In genomic region chr17:80441133-80441578, GRCh38 we compare ENCODE assay signal across 9 cellular contexts. TPM values are rescaled to one million over a fixed set of nuclear protein-coding genes. Genes with fewer than 3 reads are reported as not detected.
DNase-seq lines count a peak whose midpoint lies in the region; ATAC-seq and TF ChIP-seq lines count a peak whose summit lies in the region.
"Had no signal": no experiment of that assay in that cellular context is flagged by ENCODE, and none has a peak within 500 bp of the region (broad histone marks: within the 10 kb centered on the region; RNA-seq: fewer than 3 reads in every experiment).

No MANE protein-coding gene starts in this region.

- H3K4me1 Mint-ChIP-seq in activated naive CD4-positive, alpha-beta T cell treated with anti-CD3 and anti-CD28 coated beads, Interleukin-2, amount 10 ng/mL, durations not matched to agents 7 days and 5 days, result no peaks in the 10 kb centered on the region
- H3K4me1 Mint-ChIP-seq in memory B cell, result peaks cover 2% of the 10 kb centered on the region

- no peaks in the 10 kb centered on the region for H3K4me1 ChIP-seq in foreskin keratinocyte

- peak; percentile 43 for ATAC-seq in memory B cell (ENCODE audit: low read depth)
- no peak for ATAC-seq in foreskin keratinocyte
- no peak for ATAC-seq in GM19455 (IDR thresholded peaks at IDR 0.05; ENCODE audit: unreplicated experiment)

- H3K36me3 Mint-ChIP-seq in activated naive CD4-positive, alpha-beta T cell treated with anti-CD3 and anti-CD28 coated beads, Interleukin-2, amount 10 ng/mL, durations not matched to agents 7 days and 5 days, result no peaks in the 10 kb centered on the region
- peaks cover 5% of the 10 kb centered on the region for H3K36me3 Mint-ChIP-seq in memory B cell

- no peak for TF ChIP-seq CTCF in foreskin keratinocyte (conservative IDR thresholded peaks at IDR 0.05)

- no peak overlapping the region for H3K4me3 Mint-ChIP-seq in activated naive CD4-positive, alpha-beta T cell treated with anti-CD3 and anti-CD28 coated beads, Interleukin-2, amount 10 ng/mL, durations not matched to agents 7 days and 5 days
- H3K4me3 Mint-ChIP-seq in memory B cell, result no peak overlapping the region

- DNase-seq in DMS 273 (lab: John Stamatoyannopoulos, UW; ENCODE audit: unreplicated experiment), result peak; percentile 76
- DNase-seq in DMS 273 treated with DMSO at 0.1 percent for 48 hours (lab: John Stamatoyannopoulos, UW), result no peak
- peak; percentile 35 for DNase-seq in RPMI7951 (ENCODE audit: low read depth)
- peak; percentile 81 for DNase-seq in activated naive CD4-positive, alpha-beta T cell treated with anti-CD3 and anti-CD28 coated beads, Interleukin-2, amount 10 ng/mL, durations not matched to agents 7 days and 5 days
- DNase-seq in memory B cell (ENCODE audit: low spot score in 2 of 2), result peak; percentile 30 to 56
- DNase-seq in foreskin keratinocyte, result no peak
- DNase-seq in SKM-1 treated with dmso at 0.1 percent for 144 hours (lab: John Stamatoyannopoulos, UW; ENCODE audit: unreplicated experiment), result no peak

- H3K27me3 ChIP-seq in foreskin keratinocyte, result peaks cover 7% of the 10 kb centered on the region

- no peak overlapping the region for H3K27ac ChIP-seq in foreskin keratinocyte
- H3K27ac ChIP-seq: 22Rv1 had no signal

- no peaks in the 10 kb centered on the region for H3K9me3 Mint-ChIP-seq in activated naive CD4-positive, alpha-beta T cell treated with anti-CD3 and anti-CD28 coated beads, Interleukin-2, amount 10 ng/mL, durations not matched to agents 7 days and 5 days
- H3K9me3 Mint-ChIP-seq in memory B cell, result no peaks in the 10 kb centered on the region

- CTCF ChIA-PET in activated naive CD4-positive, alpha-beta T cell treated with anti-CD3 and anti-CD28 coated beads, Interleukin-2, amount 10 ng/mL, durations not matched to agents 7 days and 5 days (lab: Charles Lee), result no interaction called here

- H3K27ac Mint-ChIP-seq in activated naive CD4-positive, alpha-beta T cell treated with anti-CD3 and anti-CD28 coated beads, Interleukin-2, amount 10 ng/mL, durations not matched to agents 7 days and 5 days, result no peak overlapping the region
- H3K27ac Mint-ChIP-seq in memory B cell, result no peak overlapping the region

- peaks cover 22% of the 10 kb centered on the region for H3K27me3 Mint-ChIP-seq in activated naive CD4-positive, alpha-beta T cell treated with anti-CD3 and anti-CD28 coated beads, Interleukin-2, amount 10 ng/mL, durations not matched to agents 7 days and 5 days
- H3K27me3 Mint-ChIP-seq in memory B cell, result peaks cover 13% of the 10 kb centered on the region

RNA-seq across cellular contexts. Expression of gene ENDOV, which starts 26.2 kb away (rescaled TPM):
- 7.0 and 10.5 TPM in 2 replicates for total RNA-seq in RPMI7951 (2014; rRNA removed; shearing (Covaris generic))
- total RNA-seq in foreskin keratinocyte, result 7.3 and 9.7 TPM in 2 replicates
- 9.8 and 14.0 TPM in 2 replicates for polyA plus RNA-seq in foreskin keratinocyte

RNA-seq across cellular contexts. Expression of gene NPTX1, which starts 35.3 kb away (rescaled TPM):
- total RNA-seq in RPMI7951 (2014; rRNA removed; shearing (Covaris generic)), result 2.5 and 4.6 TPM in 2 replicates
- 0.04 TPM in 1 of 2 replicates, not detected in the other for total RNA-seq in foreskin keratinocyte
- 0.02 TPM in 1 of 2 replicates, not detected in the other for polyA plus RNA-seq in foreskin keratinocyte

Comparison
In these comparisons a context has a peak if more than half of its experiments do, and no peak if none do; other contexts are left out.
1. DNase-seq: peak in DMS 273 (single experiment), RPMI7951 (single experiment), activated naive CD4-positive, alpha-beta T cell treated with anti-CD3 and anti-CD28 coated beads, Interleukin-2, amount 10 ng/mL, durations not matched to agents 7 days and 5 days (single experiment) and memory B cell (2 of 2); none in DMS 273 treated with DMSO at 0.1 percent for 48 hours (single experiment), foreskin keratinocyte (0 of 2) and SKM-1 treated with dmso at 0.1 percent for 144 hours (single experiment).